Comparison of ENCODE assay signal across 9 cellular contexts in genomic region chr1:89002176-89002575, GRCh38. TPM values are rescaled to one million over a fixed set of nuclear protein-coding genes. Genes with fewer than 3 reads are reported as not detected.
DNase-seq lines count a peak whose midpoint lies in the region; ATAC-seq and TF ChIP-seq lines count a peak whose summit lies in the region.
"Not testable (repeated sequence)": the region's sequence is repeated elsewhere in the genome, so short reads cannot be mapped to it uniquely, and the experiment has no call there.
"Had no signal": no experiment of that assay in that cellular context is flagged by ENCODE, and none has a peak within 500 bp of the region (broad histone marks: within the 10 kb centered on the region; RNA-seq: fewer than 3 reads in every experiment).

No MANE protein-coding gene starts in this region.

- H3K36me3 Mint-ChIP-seq in CD4-positive, alpha-beta T cell (ENCODE audit: low read depth), result peaks cover 40% of the 10 kb centered on the region
- peaks cover 23% of the 10 kb centered on the region for H3K36me3 Mint-ChIP-seq in activated CD4-positive, alpha-beta T cell treated with anti-CD3 and anti-CD28 coated beads for 36 hours (ENCODE audit: low read depth)
- peaks cover 8 to 27% of the 10 kb centered on the region in 2 donors for H3K36me3 Mint-ChIP-seq in activated T-cell treated with anti-CD3 and anti-CD28 coated beads, Interleukin-2, amount 50 U/mL, for 72 hours (ENCODE audit: insufficient read depth in 2 of 2)
- peaks cover 20% of the 10 kb centered on the region for H3K36me3 Mint-ChIP-seq in activated naive CD8-positive, alpha-beta T cell
- peaks cover 33% of the 10 kb centered on the region for H3K36me3 Mint-ChIP-seq in dendritic cell treated with granulocyte-macrophage colony-stimulating factor and Interleukin-4, amounts not matched to agents 40 ng/mL and 50 ng/mL, for 4 days (ENCODE audit: low read depth)
- peaks cover 11 to 15% of the 10 kb centered on the region in 2 donors for H3K36me3 Mint-ChIP-seq in naive B cell

- CTCF ChIA-PET in CD4-positive, alpha-beta T cell (lab: Charles Lee), result interaction anchor here (1.1 kb wide), 1 partner anchor 50 kb away, joined by 3 read pairs; no protein-coding TSS in a partner anchor
- CTCF ChIA-PET in PC-3 (lab: Charles Lee), result interaction anchor here (0.6 kb wide), 1 partner anchor 406 kb away, joined by 4 read pairs; no protein-coding TSS in a partner anchor
- CTCF ChIA-PET in activated CD4-positive, alpha-beta T cell treated with anti-CD3 and anti-CD28 coated beads for 36 hours (lab: Charles Lee), result interaction anchor here (1.3 to 3.5 kb wide), 3 partner anchors 18 to 29 kb away, joined by 3 to 12 read pairs (median 5); partner anchors contain the start of gene GBP3

- H3K27me3 Mint-ChIP-seq in CD4-positive, alpha-beta T cell; activated CD4-positive, alpha-beta T cell treated with anti-CD3 and anti-CD28 coated beads for 36 hours; activated T-cell treated with anti-CD3 and anti-CD28 coated beads, Interleukin-2, amount 50 U/mL, for 72 hours (ENCODE audit: low read depth); activated naive CD8-positive, alpha-beta T cell; dendritic cell treated with granulocyte-macrophage colony-stimulating factor and Interleukin-4, amounts not matched to agents 40 ng/mL and 50 ng/mL, for 4 days; naive B cell: not testable (repeated sequence)

- H3K9me3 Mint-ChIP-seq in CD4-positive, alpha-beta T cell; activated CD4-positive, alpha-beta T cell treated with anti-CD3 and anti-CD28 coated beads for 36 hours (ENCODE audit: low read depth); activated T-cell treated with anti-CD3 and anti-CD28 coated beads, Interleukin-2, amount 50 U/mL, for 72 hours; activated naive CD8-positive, alpha-beta T cell (ENCODE audit: low read depth); dendritic cell treated with granulocyte-macrophage colony-stimulating factor and Interleukin-4, amounts not matched to agents 40 ng/mL and 50 ng/mL, for 4 days; naive B cell: not testable (repeated sequence)

- H2AFZ ChIP-seq in PC-3 (ENCODE audit: low read length), result not testable (repeated sequence)
- peak overlapping the region; percentile 33 for H2AFZ ChIP-seq in parathyroid adenoma

- not testable (repeated sequence) for H4K20me1 ChIP-seq in PC-3 (ENCODE audit: low read length)

- not testable (repeated sequence) for H3K79me2 ChIP-seq in PC-3 (ENCODE audit: low read length); parathyroid adenoma

- not testable (repeated sequence) for H3K9me3 ChIP-seq in CD4-positive, alpha-beta T cell (ENCODE audit: control insufficient read depth, low read length); PC-3 (ENCODE audit: low read length); parathyroid adenoma (ENCODE audit: control insufficient read depth, low read length)

- not testable (repeated sequence) for H3K27ac ChIP-seq in CD4-positive, alpha-beta T cell (ENCODE audit: low read depth, low read length); PC-3 (ENCODE audit: low read length)
- peak overlapping the region; percentile 79 for H3K27ac ChIP-seq in parathyroid adenoma

- H3K4me3 ChIP-seq in PC-3 (ENCODE audit: low read length); parathyroid adenoma (ENCODE audit: low read depth, low read length): not testable (repeated sequence)

- not testable (repeated sequence) for BruUV-seq in PC-3 (replicated peaks; lab: Mats Ljungman, UMichigan)

- H3K36me3 ChIP-seq in PC-3 (ENCODE audit: low read depth, low read length), result peaks cover 11% of the 10 kb centered on the region; the same call in 1 of the 2 replicates
- H3K36me3 ChIP-seq in parathyroid adenoma (ENCODE audit: control insufficient read depth, insufficient read depth, low read length), result not testable (repeated sequence)

- not testable (repeated sequence) for DNase-seq in CD4-positive, alpha-beta T cell; PC-3; activated CD4-positive, alpha-beta T cell treated with anti-CD3 and anti-CD28 coated beads for 36 hours; activated T-cell treated with anti-CD3 and anti-CD28 coated beads, Interleukin-2, amount 50 U/mL, for 72 hours; naive B cell

- ATAC-seq in CD4-positive, alpha-beta T cell (ENCODE audit: poor library complexity); PC-3; activated CD4-positive, alpha-beta T cell treated with anti-CD3 and anti-CD28 coated beads for 36 hours; activated T-cell treated with anti-CD3 and anti-CD28 coated beads, Interleukin-2, amount 50 U/mL, for 72 hours (replicated peaks in 1 of 2); naive B cell (ENCODE audit: low read depth in 2 of 2): not testable (repeated sequence)

- H3K4me1 Mint-ChIP-seq in CD4-positive, alpha-beta T cell (ENCODE audit: low read depth), result peaks cover 45% of the 10 kb centered on the region
- peaks cover 36% of the 10 kb centered on the region for H3K4me1 Mint-ChIP-seq in activated CD4-positive, alpha-beta T cell treated with anti-CD3 and anti-CD28 coated beads for 36 hours
- peaks cover 31% of the 10 kb centered on the region for H3K4me1 Mint-ChIP-seq in activated T-cell treated with anti-CD3 and anti-CD28 coated beads, Interleukin-2, amount 50 U/mL, for 72 hours (ENCODE audit: low read depth)
- H3K4me1 Mint-ChIP-seq in activated naive CD8-positive, alpha-beta T cell (ENCODE audit: low read depth), result peaks cover 43% of the 10 kb centered on the region
- peaks cover 37% of the 10 kb centered on the region for H3K4me1 Mint-ChIP-seq in dendritic cell treated with granulocyte-macrophage colony-stimulating factor and Interleukin-4, amounts not matched to agents 40 ng/mL and 50 ng/mL, for 4 days (ENCODE audit: low read depth)
- not testable (repeated sequence) for H3K4me1 Mint-ChIP-seq in naive B cell

- 0 out of 2 replicates have a peak overlapping the region, but pooled peaks have one; percentile 22 for H3K4me2 ChIP-seq in PC-3 (ENCODE audit: low read length)
- not testable (repeated sequence) for H3K4me2 ChIP-seq in parathyroid adenoma (ENCODE audit: low read length)

- not testable (repeated sequence) for H3K4me1 ChIP-seq in PC-3 (ENCODE audit: insufficient read depth, low read length)
- H3K4me1 ChIP-seq in parathyroid adenoma, result peaks cover 12% of the 10 kb centered on the region

- POLR2A ChIA-PET in CD4-positive, alpha-beta T cell (lab: Charles Lee), result interaction anchor here (0.6 to 1.9 kb wide), 7 partner anchors 19 to 606 kb away, joined by 3 to 12 read pairs (median 3); partner anchors contain the start of genes GBP1 and GBP3
- POLR2A ChIA-PET in PC-3 (lab: Charles Lee; ENCODE audit: unreplicated experiment); activated CD4-positive, alpha-beta T cell treated with anti-CD3 and anti-CD28 coated beads for 36 hours (lab: Charles Lee): not testable (repeated sequence)

- peak overlapping the region; percentile 12 for H3K27ac Mint-ChIP-seq in CD4-positive, alpha-beta T cell
- H3K27ac Mint-ChIP-seq in activated CD4-positive, alpha-beta T cell treated with anti-CD3 and anti-CD28 coated beads for 36 hours, result peak overlapping the region; percentile 41
- H3K27ac Mint-ChIP-seq in activated T-cell treated with anti-CD3 and anti-CD28 coated beads, Interleukin-2, amount 50 U/mL, for 72 hours, result peak overlapping the region; percentile 7
- H3K27ac Mint-ChIP-seq in activated naive CD8-positive, alpha-beta T cell, result peak overlapping the region; percentile 29
- peak overlapping the region; percentile 16 for H3K27ac Mint-ChIP-seq in dendritic cell treated with granulocyte-macrophage colony-stimulating factor and Interleukin-4, amounts not matched to agents 40 ng/mL and 50 ng/mL, for 4 days
- H3K27ac Mint-ChIP-seq in naive B cell, result peak overlapping the region in 5 of 6 donors; percentile 19 to 80 (median 38)

- not testable (repeated sequence) for TF ChIP-seq CTCF in CD4-positive, alpha-beta T cell (IDR thresholded peaks at IDR 0.05); PC-3 (conservative IDR thresholded peaks at IDR 0.05; ENCODE audit: low read depth, low read length); parathyroid adenoma (IDR thresholded peaks at IDR 0.05)

- intact Hi-C loops in CD4-positive, alpha-beta T cell (cut with DNase I, micrococcal nuclease), result loop anchor here in 1 of 2 experiments (5.0 kb wide), 1 partner anchor 190 kb away; no protein-coding TSS in a partner anchor
- intact Hi-C loops in PC-3 (cut with micrococcal nuclease); activated CD4-positive, alpha-beta T cell treated with anti-CD3 and anti-CD28 coated beads for 36 hours (cut with DNase I, micrococcal nuclease): not testable (repeated sequence)
- intact Hi-C loops in dendritic cell treated with granulocyte-macrophage colony-stimulating factor and Interleukin-4, amounts not matched to agents 40 ng/mL and 50 ng/mL, for 4 days (cut with micrococcal nuclease), result loop anchor here (5.0 kb wide), 1 partner anchor 275 kb away; no protein-coding TSS in a partner anchor

- not testable (repeated sequence) for H3K9ac ChIP-seq in PC-3 (ENCODE audit: low read length); parathyroid adenoma

- H3K4me3 Mint-ChIP-seq in CD4-positive, alpha-beta T cell, result peak overlapping the region; percentile 1
- not testable (repeated sequence) for H3K4me3 Mint-ChIP-seq in activated CD4-positive, alpha-beta T cell treated with anti-CD3 and anti-CD28 coated beads for 36 hours; dendritic cell treated with granulocyte-macrophage colony-stimulating factor and Interleukin-4, amounts not matched to agents 40 ng/mL and 50 ng/mL, for 4 days; naive B cell
- peak overlapping the region; percentile 4 to 6 for H3K4me3 Mint-ChIP-seq in activated T-cell treated with anti-CD3 and anti-CD28 coated beads, Interleukin-2, amount 50 U/mL, for 72 hours
- H3K4me3 Mint-ChIP-seq in activated naive CD8-positive, alpha-beta T cell, result peak overlapping the region; percentile 15

- not testable (repeated sequence) for H3F3A ChIP-seq in PC-3 (ENCODE audit: low read length, unreplicated experiment)

- H3K27me3 ChIP-seq in CD4-positive, alpha-beta T cell (ENCODE audit: control insufficient read depth, insufficient read depth, low read length); PC-3 (ENCODE audit: low read length); parathyroid adenoma (ENCODE audit: control insufficient read depth, insufficient read depth, low read length): not testable (repeated sequence)

- H3K9me2 ChIP-seq in PC-3 (replicated peaks; ENCODE audit: low read length), result not testable (repeated sequence)

RNA-seq across cellular contexts. Expression of gene KYAT3, which starts 9.7 kb away (rescaled TPM):
- total RNA-seq in CD4-positive, alpha-beta T cell, result 10 to 100 TPM; 13.4 to 13.9 TPM
- total RNA-seq in PC-3 (2014; rRNA removed), result 9.7 and 14.3 TPM in 2 replicates
- 10 to 100 TPM; 52.7 to 53.7 TPM for total RNA-seq in activated CD4-positive, alpha-beta T cell treated with anti-CD3 and anti-CD28 coated beads for 36 hours
- 10 to 100 TPM; 47.9 to 71.4 TPM for total RNA-seq in activated T-cell treated with anti-CD3 and anti-CD28 coated beads, Interleukin-2, amount 50 U/mL, for 72 hours
- 10 to 100 TPM; 12.9 to 29.5 (median 21.7) TPM for polyA plus RNA-seq in naive B cell (ENCODE audit: low read depth in 6 of 6)

RNA-seq across cellular contexts. Expression of gene RBMXL1, which starts 9.7 kb away (rescaled TPM):
- total RNA-seq in CD4-positive, alpha-beta T cell, result 10 to 100 TPM; 17.8 to 21.3 TPM
- 8.5 and 10.6 TPM in 2 replicates for total RNA-seq in PC-3 (2014; rRNA removed)
- total RNA-seq in activated CD4-positive, alpha-beta T cell treated with anti-CD3 and anti-CD28 coated beads for 36 hours, result 10 to 100 TPM; 25.7 to 26.2 TPM
- 10 to 100 TPM; 18.6 to 32.0 TPM for total RNA-seq in activated T-cell treated with anti-CD3 and anti-CD28 coated beads, Interleukin-2, amount 50 U/mL, for 72 hours
- 10 to 100 TPM in 4 of 6 donors, 1 to 10 TPM in 2; 4.4 to 13.1 (median 11.6) TPM for polyA plus RNA-seq in naive B cell (ENCODE audit: low read depth in 6 of 6)

RNA-seq across cellular contexts. Expression of gene GBP3, which starts 20.5 kb away (rescaled TPM):
- 10 to 100 TPM; 17.5 to 20.7 TPM for total RNA-seq in CD4-positive, alpha-beta T cell
- total RNA-seq in PC-3 (2014; rRNA removed), result 23.3 and 24.9 TPM in 2 replicates
- total RNA-seq in activated CD4-positive, alpha-beta T cell treated with anti-CD3 and anti-CD28 coated beads for 36 hours, result 1 to 10 TPM; 4.8 to 5.8 TPM
- 1 to 10 TPM; 7.1 to 9.0 TPM for total RNA-seq in activated T-cell treated with anti-CD3 and anti-CD28 coated beads, Interleukin-2, amount 50 U/mL, for 72 hours
- polyA plus RNA-seq in naive B cell (ENCODE audit: low read depth in 6 of 6), result 1 to 10 TPM; 4.3 to 8.5 (median 5.7) TPM
- total RNA-seq: H9 had no signal
